12 cellular contexts compared by ENCODE assay signal in genomic region chr3:46908294-46908985, GRCh38. TPM values are rescaled to one million over a fixed set of nuclear protein-coding genes. Genes with fewer than 3 reads are reported as not detected.
DNase-seq lines count a peak whose midpoint lies in the region; ATAC-seq and TF ChIP-seq lines count a peak whose summit lies in the region.
"Had no signal": no experiment of that assay in that cellular context is flagged by ENCODE, and none has a peak within 500 bp of the region (broad histone marks: within the 10 kb centered on the region; RNA-seq: fewer than 3 reads in every experiment).

No MANE protein-coding gene starts in this region.

- TF ChIP-seq POLR2A in transverse colon (IDR thresholded peaks at IDR 0.05), result no peak

- H3K9me3 Mint-ChIP-seq in activated T-helper 1 cell treated with anti-CD3 and anti-CD28 coated beads, Interleukin-12 subunit alpha, Interleukin-12 subunit beta, Interleukin-2, Interleukin-4 antibody, amounts not matched to agents 30 ng/mL and 10 ng/mL and 1 ng/mL, durations not matched to agents 14 hours and 24 hours and 36 hours, result no peaks in the 10 kb centered on the region

- in situ Hi-C loops in transverse colon (cut with MboI; ENCODE audit: low pct_ligation_motif_present in 1 of 4, low pct_unique_long_range_greater_than_20kb in 1 of 4, low sequenced_read_pairs in 3 of 4), result loop anchor here in 1 of 4 donors (10.0 kb wide), 1 partner anchor 194 kb away; the partner anchor contains the start of gene PRSS50

- peaks cover 8% of the 10 kb centered on the region for H3K4me1 Mint-ChIP-seq in activated T-helper 1 cell treated with anti-CD3 and anti-CD28 coated beads, Interleukin-12 subunit alpha, Interleukin-12 subunit beta, Interleukin-2, Interleukin-4 antibody, amounts not matched to agents 30 ng/mL and 10 ng/mL and 1 ng/mL, durations not matched to agents 14 hours and 24 hours and 36 hours (ENCODE audit: low read depth)

- TF ChIP-seq EP300 in transverse colon (IDR thresholded peaks at IDR 0.05; ENCODE audit: low read depth), result no peak

- CTCF ChIA-PET in AG04450 (lab: Charles Lee), result interaction anchor here (0.6 to 2.5 kb wide), 14 partner anchors 34 to 1724 kb away, joined by 3 to 31 read pairs (median 5); no protein-coding TSS in a partner anchor

- H3K27me3 Mint-ChIP-seq in activated T-helper 1 cell treated with anti-CD3 and anti-CD28 coated beads, Interleukin-12 subunit alpha, Interleukin-12 subunit beta, Interleukin-2, Interleukin-4 antibody, amounts not matched to agents 30 ng/mL and 10 ng/mL and 1 ng/mL, durations not matched to agents 14 hours and 24 hours and 36 hours (ENCODE audit: insufficient read depth), result no peaks in the 10 kb centered on the region
- H3K27me3 Mint-ChIP-seq: CD4-positive, CD25-positive, alpha-beta regulatory T cell; T-helper 17 cell had no signal

- H3K36me3 ChIP-seq in MG63, result no peaks in the 10 kb centered on the region
- no peaks in the 10 kb centered on the region for H3K36me3 ChIP-seq in transverse colon

- TF ChIP-seq CTCF in AG04450 (IDR thresholded peaks at IDR 0.05; ENCODE audit: low read depth, low read length), result peak; percentile 30; the same call in 1 of the 2 replicates
- peak; percentile 47 for TF ChIP-seq CTCF in epithelial cell of esophagus (IDR thresholded peaks at IDR 0.05; ENCODE audit: insufficient read depth, low read depth, low read length, missing control alignments)
- no peak for TF ChIP-seq CTCF in transverse colon (IDR thresholded peaks at IDR 0.05)

- peaks cover 4 to 12% (median 9%) of the 10 kb centered on the region in 4 donors for H3K4me1 ChIP-seq in transverse colon

- H3K4me3 Mint-ChIP-seq in activated T-helper 1 cell treated with anti-CD3 and anti-CD28 coated beads, Interleukin-12 subunit alpha, Interleukin-12 subunit beta, Interleukin-2, Interleukin-4 antibody, amounts not matched to agents 30 ng/mL and 10 ng/mL and 1 ng/mL, durations not matched to agents 14 hours and 24 hours and 36 hours, result no peak overlapping the region
- H3K4me3 Mint-ChIP-seq: CD4-positive, CD25-positive, alpha-beta regulatory T cell had no signal

- H3K27ac ChIP-seq in AG04450 (ENCODE audit: low read depth, low read length), result no peak overlapping the region
- H3K27ac ChIP-seq in transverse colon, result no peak overlapping the region
- H3K27ac ChIP-seq: KMS-11 had no signal

- intact Hi-C loops in activated T-helper 1 cell treated with anti-CD3 and anti-CD28 coated beads, Interleukin-12 subunit alpha, Interleukin-12 subunit beta, Interleukin-2, Interleukin-4 antibody, amounts not matched to agents 30 ng/mL and 10 ng/mL and 1 ng/mL, durations not matched to agents 14 hours and 24 hours and 36 hours (cut with micrococcal nuclease), result no loop called here
- intact Hi-C loops in transverse colon (cut with DNase I; ENCODE audit: low total_unique reads), result loop anchor here (2.0 to 5.0 kb wide), 2 partner anchors 41 to 204 kb away; no protein-coding TSS in a partner anchor

- ATAC-seq in GM21515 (IDR thresholded peaks at IDR 0.05; ENCODE audit: unreplicated experiment), result no peak

- POLR2A ChIA-PET in AG04450 (lab: Yijun Ruan, JAX), result interaction anchor here (1.5 kb wide), 1 partner anchor 68 kb away, joined by 4 read pairs; no protein-coding TSS in a partner anchor

- H3K4me3 ChIP-seq in AG04450 (ENCODE audit: low read depth, low read length) (no peak overlapping the region), MG63 (no peak overlapping the region), epithelial cell of esophagus (ENCODE audit: low read length) (no peak overlapping the region), transverse colon (no peak overlapping the region)

- 33 to 64% methylated on average over 6 to 24 of the region's 24 CpGs for WGBS in transverse colon (ENCODE audit: low coverage in 1 of 2), 2 donors

- H3K9me3 ChIP-seq in AG04450 (ENCODE audit: control insufficient read depth, insufficient read depth, low read length) (no peaks in the 10 kb centered on the region), MG63 (no peaks in the 10 kb centered on the region), transverse colon (no peaks in the 10 kb centered on the region)

- H3K36me3 Mint-ChIP-seq in activated T-helper 1 cell treated with anti-CD3 and anti-CD28 coated beads, Interleukin-12 subunit alpha, Interleukin-12 subunit beta, Interleukin-2, Interleukin-4 antibody, amounts not matched to agents 30 ng/mL and 10 ng/mL and 1 ng/mL, durations not matched to agents 14 hours and 24 hours and 36 hours (ENCODE audit: low read depth), result peaks cover 5% of the 10 kb centered on the region
- H3K36me3 Mint-ChIP-seq: CD4-positive, CD25-positive, alpha-beta regulatory T cell had no signal

- DNase-seq in AG04450 (ENCODE audit: low read depth, low spot score) (no peak), MG63 (peak; percentile 10), epithelial cell of esophagus (ENCODE audit: low read depth) (peak; percentile 45), lung microvascular endothelial cell (ENCODE audit: low read depth in 2 of 2) (peak; percentile 44 to 93), Ammon's horn (ENCODE audit: low spot score) (no peak), transverse colon (no peak)
- DNase-seq in activated T-helper 1 cell treated with anti-CD3 and anti-CD28 coated beads, Interleukin-12 subunit alpha, Interleukin-12 subunit beta, Interleukin-2, Interleukin-4 antibody, amounts not matched to agents 30 ng/mL and 10 ng/mL and 1 ng/mL, durations not matched to agents 14 hours and 24 hours and 36 hours (ENCODE audit: low spot score), result no peak
- DNase-seq: CD4-positive, CD25-positive, alpha-beta regulatory T cell; T-helper 17 cell had no signal

- H3K27me3 ChIP-seq in AG04450 (ENCODE audit: control insufficient read depth, insufficient read depth, low read length) (no peaks in the 10 kb centered on the region), MG63 (no peaks in the 10 kb centered on the region), transverse colon (no peaks in the 10 kb centered on the region)

- H3K27ac Mint-ChIP-seq in activated T-helper 1 cell treated with anti-CD3 and anti-CD28 coated beads, Interleukin-12 subunit alpha, Interleukin-12 subunit beta, Interleukin-2, Interleukin-4 antibody, amounts not matched to agents 30 ng/mL and 10 ng/mL and 1 ng/mL, durations not matched to agents 14 hours and 24 hours and 36 hours, result no peak overlapping the region
- H3K27ac Mint-ChIP-seq: CD4-positive, CD25-positive, alpha-beta regulatory T cell; T-helper 17 cell had no signal

RNA-seq across cellular contexts. Expression of gene PTH1R, which starts 30.9 kb away (rescaled TPM):
- 0.05 and 0.09 TPM in 2 replicates for polyA plus RNA-seq in AG04450 (2011; rRNA removed)
- not detected in 2 replicates for polyA minus RNA-seq in AG04450 (2011; rRNA and poly(A)+ RNA removed)
- not detected in 2 replicates for total RNA-seq in MG63 (2014; rRNA removed; shearing (Covaris generic); ENCODE audit: low replicate concordance)
- total RNA-seq in lung microvascular endothelial cell, result under 0.01 TPM in 1 of 2 replicates, not detected in the other
- total RNA-seq in activated T-helper 1 cell treated with anti-CD3 and anti-CD28 coated beads, Interleukin-12 subunit alpha, Interleukin-12 subunit beta, Interleukin-2, Interleukin-4 antibody, amounts not matched to agents 30 ng/mL and 10 ng/mL and 1 ng/mL, durations not matched to agents 14 hours and 24 hours and 36 hours, result not detected in 2 replicates
- 1 to 10 TPM in 2 of 4 donors, under 1 TPM in 1, not detected in 1; 0.60 to 2.5 (median 1.4) TPM for total RNA-seq in transverse colon
- total RNA-seq: CD4-positive, CD25-positive, alpha-beta regulatory T cell; T-helper 17 cell had no signal
- polyA plus RNA-seq: CD4-positive, CD25-positive, alpha-beta regulatory T cell had no signal

RNA-seq across cellular contexts. Expression of gene MYL3, which starts 45.2 kb away (rescaled TPM):
- not detected in 2 replicates for polyA plus RNA-seq in AG04450 (2011; rRNA removed)
- not detected in 2 replicates for polyA minus RNA-seq in AG04450 (2011; rRNA and poly(A)+ RNA removed)
- not detected in 2 replicates for total RNA-seq in MG63 (2014; rRNA removed; shearing (Covaris generic); ENCODE audit: low replicate concordance)
- total RNA-seq in lung microvascular endothelial cell (not detected in 2 replicates), transverse colon (10 to 100 TPM in 1 of 4 donors, 1 to 10 TPM in 1, under 1 TPM in 1, not detected in 1; 0.82 to 16.1 (median 1.4) TPM)
- total RNA-seq in activated T-helper 1 cell treated with anti-CD3 and anti-CD28 coated beads, Interleukin-12 subunit alpha, Interleukin-12 subunit beta, Interleukin-2, Interleukin-4 antibody, amounts not matched to agents 30 ng/mL and 10 ng/mL and 1 ng/mL, durations not matched to agents 14 hours and 24 hours and 36 hours, result not detected in 2 replicates
- total RNA-seq: CD4-positive, CD25-positive, alpha-beta regulatory T cell; NCI-H460; T-helper 17 cell had no signal
- polyA plus RNA-seq: CD4-positive, CD25-positive, alpha-beta regulatory T cell had no signal

Comparison
In these comparisons a context has a peak if more than half of its experiments do, and no peak if none do; other contexts are left out.
1. DNase-seq: peak in MG63 (single experiment), epithelial cell of esophagus (single experiment) and lung microvascular endothelial cell (2 of 2); none in AG04450 (single experiment), Ammon's horn (single experiment), activated T-helper 1 cell treated with anti-CD3 and anti-CD28 coated beads, Interleukin-12 subunit alpha, Interleukin-12 subunit beta, Interleukin-2, Interleukin-4 antibody, amounts not matched to agents 30 ng/mL and 10 ng/mL and 1 ng/mL, durations not matched to agents 14 hours and 24 hours and 36 hours (single experiment) and transverse colon (single experiment).
2. CTCF ChIP-seq: peak in AG04450 (single experiment) and epithelial cell of esophagus (single experiment); none in transverse colon (0 of 5).